ENCODE assay signal across 1 cellular context in genomic region chr4:183936574-183937335, GRCh38.
TF ChIP-seq lines count a peak whose summit lies in the region.

No MANE protein-coding gene starts in this region.

TF ChIP-seq in SK-N-SH, 30 proteins besides CTCF, POLR2A, EP300 and RAD21 (continued from another document):
- no peak for TF ChIP-seq ZBTB33 (IDR thresholded peaks at IDR 0.05; ENCODE audit: borderline replicate concordance, low read depth)
- TF ChIP-seq CHD2 (IDR thresholded peaks at IDR 0.05; ENCODE audit: low read length, partially characterized antibody), result no peak
- TF ChIP-seq GABPA (IDR thresholded peaks at IDR 0.05; ENCODE audit: low read depth), result no peak
